In the genomic region with DNA sequence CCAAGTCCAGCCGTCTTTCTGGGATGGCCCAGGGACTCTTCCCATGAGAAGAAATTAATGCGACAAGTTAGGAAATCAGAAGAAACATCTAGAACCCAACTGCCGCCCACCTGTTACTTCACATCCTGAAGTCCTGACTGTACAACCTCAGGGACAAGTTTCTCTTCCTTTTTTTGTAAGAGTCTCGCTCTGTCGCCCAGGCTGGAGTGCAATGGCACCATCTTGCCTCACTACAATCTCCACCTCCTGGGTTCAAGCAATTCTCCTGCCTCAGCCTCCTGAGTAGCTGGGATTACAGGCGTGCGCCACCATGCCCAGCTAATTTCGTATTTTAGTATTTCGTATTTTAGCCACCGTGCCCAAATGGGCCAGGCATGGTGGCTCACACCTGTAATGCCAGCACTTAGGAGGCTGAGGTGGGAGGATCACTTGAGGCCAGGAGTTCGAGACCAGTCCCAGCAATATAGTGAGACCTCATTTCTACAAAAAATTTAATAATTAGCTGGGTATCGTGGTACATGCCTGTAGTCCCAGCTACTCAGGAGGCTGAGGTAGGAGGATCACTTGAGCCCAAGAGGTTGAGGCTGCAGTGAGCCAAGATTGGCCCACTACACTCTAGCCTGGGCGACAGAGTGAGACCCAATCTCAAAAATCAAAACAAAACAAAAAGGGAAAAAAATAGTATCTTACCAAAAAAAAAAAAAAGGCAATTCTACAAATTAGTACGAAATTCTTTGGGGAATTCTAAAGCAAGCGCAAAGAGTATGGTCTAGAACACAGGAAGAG, we compare ENCODE assay signal across 13 cellular contexts. TPM values are rescaled to one million over a fixed set of nuclear protein-coding genes. Genes with fewer than 3 reads are reported as not detected.
DNase-seq lines count a peak whose midpoint lies in the region; ATAC-seq and TF ChIP-seq lines count a peak whose summit lies in the region.
"Had no signal": no experiment of that assay in that cellular context is flagged by ENCODE, and none has a peak within 500 bp of the region (broad histone marks: within the 10 kb centered on the region; RNA-seq: fewer than 3 reads in every experiment).

No MANE protein-coding gene starts in this region.

- CTCF ChIA-PET in WTC11 (lab: Charles Lee), result interaction anchor here (1.1 to 1.4 kb wide), 2 partner anchors 24 to 171 kb away, joined by 4 to 6 read pairs; no protein-coding TSS in a partner anchor

- POLR2A ChIA-PET in WTC11 (lab: Charles Lee), result no interaction called here

- DNase-seq in T-helper 2 cell treated with Interferon-gamma antibody and Interleukin-4, amounts not matched to agents 5 μg/mL and 100 μg/mL, for 36 hours (ENCODE audit: low spot score), result no peak
- DNase-seq in T-helper 2 cell, result no peak
- DNase-seq in NAMALWA (ENCODE audit: low spot score), result peak; percentile 73
- DNase-seq in aorta, result no peak
- DNase-seq in activated CD4-positive, alpha-beta T cell treated with anti-CD3 and anti-CD28 coated beads, Interleukin-2, amount 50 U/mL, for 4 hours, result no peak
- no peak for DNase-seq in WTC11 (ENCODE audit: low spot score)
- DNase-seq: 8988T; activated CD4-positive, CD25-positive, alpha-beta regulatory T cell; NCI-H69 had no signal

- WGBS in aorta, 2 donors, result 95 to 96% methylated on average over 15 of the region's 15 CpGs

- H3K9me3 ChIP-seq in neutrophil, result no peaks in the 10 kb centered on the region
- H3K9me3 ChIP-seq in aorta (ENCODE audit: control insufficient read depth, low read length), result no peaks in the 10 kb centered on the region

- H3K4me3 ChIP-seq in neutrophil (ENCODE audit: low read depth in 1 of 2, low read length in 1 of 2) (peak overlapping the region; percentile 17 to 31), aorta (ENCODE audit: low read length in 2 of 2) (no peak overlapping the region)
- H3K4me3 ChIP-seq: lung, skin epidermis had no signal

- H3K27ac ChIP-seq in neutrophil, result peak overlapping the region; percentile 88
- no peak overlapping the region for H3K27ac ChIP-seq in aorta (ENCODE audit: low read depth in 1 of 2, low read length in 2 of 2)

- H3K4me1 ChIP-seq in neutrophil (ENCODE audit: control insufficient read depth in 1 of 2, insufficient read depth in 1 of 2, low read depth in 1 of 2, low read length in 1 of 2) (peaks cover 53 to 60% of the 10 kb centered on the region in 2 experiments), aorta (ENCODE audit: control insufficient read depth in 1 of 2, insufficient read depth in 2 of 2, low read length in 2 of 2) (no peaks in the 10 kb centered on the region)

- H3K27me3 ChIP-seq in neutrophil (no peaks in the 10 kb centered on the region), aorta (ENCODE audit: control insufficient read depth in 1 of 2, insufficient read depth in 2 of 2, low read length in 1 of 2) (no peaks in the 10 kb centered on the region)

- H3K9me3 Mint-ChIP-seq in T-helper 2 cell treated with Interferon-gamma antibody and Interleukin-4, amounts not matched to agents 5 μg/mL and 100 μg/mL, for 36 hours, result no peaks in the 10 kb centered on the region
- no peaks in the 10 kb centered on the region for H3K9me3 Mint-ChIP-seq in WTC11

- intact Hi-C loops in aorta (cut with DNase I), result no loop called here

- H3K36me3 ChIP-seq in neutrophil, result peaks cover 60% of the 10 kb centered on the region
- no peaks in the 10 kb centered on the region for H3K36me3 ChIP-seq in aorta (ENCODE audit: control insufficient read depth in 1 of 2, insufficient read depth in 2 of 2, low read length in 1 of 2)

- no peak overlapping the region for H3K4me3 Mint-ChIP-seq in T-helper 2 cell treated with Interferon-gamma antibody and Interleukin-4, amounts not matched to agents 5 μg/mL and 100 μg/mL, for 36 hours
- H3K4me3 Mint-ChIP-seq in WTC11, result no peak overlapping the region

- H3K36me3 Mint-ChIP-seq in T-helper 2 cell treated with Interferon-gamma antibody and Interleukin-4, amounts not matched to agents 5 μg/mL and 100 μg/mL, for 36 hours (ENCODE audit: low read depth), result peaks cover 54% of the 10 kb centered on the region
- peaks cover 52% of the 10 kb centered on the region for H3K36me3 Mint-ChIP-seq in WTC11

- TF ChIP-seq CTCF in neutrophil (IDR thresholded peaks at IDR 0.05), result no peak
- TF ChIP-seq CTCF in WTC11 (IDR thresholded peaks at IDR 0.05), result no peak

- ATAC-seq in HG02588 (IDR thresholded peaks at IDR 0.05; ENCODE audit: unreplicated experiment) (peak; percentile 10), aorta (ENCODE audit: low FRiP score) (no peak), WTC11 (no peak)

- H3K4me1 Mint-ChIP-seq in T-helper 2 cell treated with Interferon-gamma antibody and Interleukin-4, amounts not matched to agents 5 μg/mL and 100 μg/mL, for 36 hours (ENCODE audit: low read depth), result peaks cover 21% of the 10 kb centered on the region
- no peaks in the 10 kb centered on the region for H3K4me1 Mint-ChIP-seq in WTC11

- H3K27ac Mint-ChIP-seq in T-helper 2 cell treated with Interferon-gamma antibody and Interleukin-4, amounts not matched to agents 5 μg/mL and 100 μg/mL, for 36 hours, result peak overlapping the region; percentile 55
- H3K27ac Mint-ChIP-seq in WTC11, result no peak overlapping the region

- H3K27me3 Mint-ChIP-seq in T-helper 2 cell treated with Interferon-gamma antibody and Interleukin-4, amounts not matched to agents 5 μg/mL and 100 μg/mL, for 36 hours (ENCODE audit: low read depth), result no peaks in the 10 kb centered on the region
- no peaks in the 10 kb centered on the region for H3K27me3 Mint-ChIP-seq in WTC11 (ENCODE audit: low read depth)

TF ChIP-seq in WTC11, 78 proteins besides CTCF, POLR2A, EP300 and RAD21 (continues in another document):
- TF ChIP-seq, protein P1, sequence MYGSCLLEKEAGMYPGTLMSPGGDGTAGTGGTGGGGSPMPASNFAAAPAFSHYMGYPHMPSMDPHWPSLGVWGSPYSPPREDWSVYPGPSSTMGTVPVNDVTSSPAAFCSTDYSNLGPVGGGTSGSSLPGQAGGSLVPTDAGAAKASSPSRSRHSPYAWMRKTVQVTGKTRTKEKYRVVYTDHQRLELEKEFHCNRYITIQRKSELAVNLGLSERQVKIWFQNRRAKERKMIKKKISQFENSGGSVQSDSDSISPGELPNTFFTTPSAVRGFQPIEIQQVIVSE (CRISPR knock-in tag; IDR thresholded peaks at IDR 0.05; ENCODE audit: borderline replicate concordance), result no peak
- TF ChIP-seq, protein P2, sequence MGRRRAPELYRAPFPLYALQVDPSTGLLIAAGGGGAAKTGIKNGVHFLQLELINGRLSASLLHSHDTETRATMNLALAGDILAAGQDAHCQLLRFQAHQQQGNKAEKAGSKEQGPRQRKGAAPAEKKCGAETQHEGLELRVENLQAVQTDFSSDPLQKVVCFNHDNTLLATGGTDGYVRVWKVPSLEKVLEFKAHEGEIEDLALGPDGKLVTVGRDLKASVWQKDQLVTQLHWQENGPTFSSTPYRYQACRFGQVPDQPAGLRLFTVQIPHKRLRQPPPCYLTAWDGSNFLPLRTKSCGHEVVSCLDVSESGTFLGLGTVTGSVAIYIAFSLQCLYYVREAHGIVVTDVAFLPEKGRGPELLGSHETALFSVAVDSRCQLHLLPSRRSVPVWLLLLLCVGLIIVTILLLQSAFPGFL (CRISPR knock-in tag; IDR thresholded peaks at IDR 0.05; ENCODE audit: borderline replicate concordance), result no peak
- TF ChIP-seq ZNF232 (CRISPR knock-in tag; IDR thresholded peaks at IDR 0.05) (no peak), CREB1 (CRISPR knock-in tag; IDR thresholded peaks at IDR 0.05) (no peak), NR3C1 (CRISPR knock-in tag; conservative IDR thresholded peaks at IDR 0.05; ENCODE audit: low read depth) (no peak), KAT7 (CRISPR knock-in tag; IDR thresholded peaks at IDR 0.05; ENCODE audit: borderline replicate concordance) (no peak), JUN (CRISPR knock-in tag; IDR thresholded peaks at IDR 0.05) (no peak), NFE2L1 (CRISPR knock-in tag; IDR thresholded peaks at IDR 0.05) (no peak)
- TF ChIP-seq, protein P3, sequence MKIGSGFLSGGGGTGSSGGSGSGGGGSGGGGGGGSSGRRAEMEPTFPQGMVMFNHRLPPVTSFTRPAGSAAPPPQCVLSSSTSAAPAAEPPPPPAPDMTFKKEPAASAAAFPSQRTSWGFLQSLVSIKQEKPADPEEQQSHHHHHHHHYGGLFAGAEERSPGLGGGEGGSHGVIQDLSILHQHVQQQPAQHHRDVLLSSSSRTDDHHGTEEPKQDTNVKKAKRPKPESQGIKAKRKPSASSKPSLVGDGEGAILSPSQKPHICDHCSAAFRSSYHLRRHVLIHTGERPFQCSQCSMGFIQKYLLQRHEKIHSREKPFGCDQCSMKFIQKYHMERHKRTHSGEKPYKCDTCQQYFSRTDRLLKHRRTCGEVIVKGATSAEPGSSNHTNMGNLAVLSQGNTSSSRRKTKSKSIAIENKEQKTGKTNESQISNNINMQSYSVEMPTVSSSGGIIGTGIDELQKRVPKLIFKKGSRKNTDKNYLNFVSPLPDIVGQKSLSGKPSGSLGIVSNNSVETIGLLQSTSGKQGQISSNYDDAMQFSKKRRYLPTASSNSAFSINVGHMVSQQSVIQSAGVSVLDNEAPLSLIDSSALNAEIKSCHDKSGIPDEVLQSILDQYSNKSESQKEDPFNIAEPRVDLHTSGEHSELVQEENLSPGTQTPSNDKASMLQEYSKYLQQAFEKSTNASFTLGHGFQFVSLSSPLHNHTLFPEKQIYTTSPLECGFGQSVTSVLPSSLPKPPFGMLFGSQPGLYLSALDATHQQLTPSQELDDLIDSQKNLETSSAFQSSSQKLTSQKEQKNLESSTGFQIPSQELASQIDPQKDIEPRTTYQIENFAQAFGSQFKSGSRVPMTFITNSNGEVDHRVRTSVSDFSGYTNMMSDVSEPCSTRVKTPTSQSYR (CRISPR knock-in tag; IDR thresholded peaks at IDR 0.05), result no peak
- TF ChIP-seq, protein P4, sequence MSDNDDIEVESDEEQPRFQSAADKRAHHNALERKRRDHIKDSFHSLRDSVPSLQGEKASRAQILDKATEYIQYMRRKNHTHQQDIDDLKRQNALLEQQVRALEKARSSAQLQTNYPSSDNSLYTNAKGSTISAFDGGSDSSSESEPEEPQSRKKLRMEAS (CRISPR knock-in tag; IDR thresholded peaks at IDR 0.05), result no peak
- TF ChIP-seq, protein P5, sequence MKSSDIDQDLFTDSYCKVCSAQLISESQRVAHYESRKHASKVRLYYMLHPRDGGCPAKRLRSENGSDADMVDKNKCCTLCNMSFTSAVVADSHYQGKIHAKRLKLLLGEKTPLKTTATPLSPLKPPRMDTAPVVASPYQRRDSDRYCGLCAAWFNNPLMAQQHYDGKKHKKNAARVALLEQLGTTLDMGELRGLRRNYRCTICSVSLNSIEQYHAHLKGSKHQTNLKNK (CRISPR knock-in tag; IDR thresholded peaks at IDR 0.05), result no peak

RNA-seq across cellular contexts. Expression of a gene that starts 20.8 kb away (rescaled TPM):
- total RNA-seq in aorta (10 to 100 TPM; 12.0 to 17.0 TPM), WTC11 (2021) (0.33 to 0.76 TPM (median 0.41 TPM) in 3 replicates)
- polyA plus RNA-seq in aorta, result 10 to 100 TPM in 1 of 2 donors, 1 to 10 TPM in 1; 4.2 to 12.4 TPM

RNA-seq across cellular contexts. Expression of a gene that starts 23.6 kb away (rescaled TPM):
- 10 to 100 TPM; 13.7 to 14.2 TPM for total RNA-seq in aorta
- 10 to 100 TPM; 12.8 to 16.1 TPM for polyA plus RNA-seq in aorta
- total RNA-seq in WTC11 (2021), result 74.1 to 80.7 TPM (median 79.4 TPM) in 3 replicates

RNA-seq across cellular contexts. Expression of a gene that starts 56.5 kb away (rescaled TPM):
- 100 to 1,000 TPM; 190 to 207 TPM for total RNA-seq in aorta
- polyA plus RNA-seq in aorta, result 100 to 1,000 TPM; 140 to 183 TPM
- 355 to 373 TPM (median 371 TPM) in 3 replicates for total RNA-seq in WTC11 (2021)

RNA-seq across cellular contexts. Expression of a gene that starts 58.6 kb away (rescaled TPM):
- total RNA-seq in aorta (10 to 100 TPM; 27.5 to 35.7 TPM), WTC11 (2021) (48.1 to 49.7 TPM (median 48.4 TPM) in 3 replicates)
- 10 to 100 TPM; 15.3 to 16.2 TPM for polyA plus RNA-seq in aorta

Comparison
In these comparisons a context has a peak if more than half of its experiments do, and no peak if none do; other contexts are left out.
1. H3K4me3 ChIP-seq: peak in neutrophil (2 of 2); none in aorta (0 of 2).